11 cellular contexts compared by ENCODE assay signal in genomic region chr9:114893221-114893620, GRCh38. TPM values are rescaled to one million over a fixed set of nuclear protein-coding genes. Genes with fewer than 3 reads are reported as not detected.
DNase-seq lines count a peak whose midpoint lies in the region; ATAC-seq and TF ChIP-seq lines count a peak whose summit lies in the region.
"Had no signal": no experiment of that assay in that cellular context is flagged by ENCODE, and none has a peak within 500 bp of the region (broad histone marks: within the 10 kb centered on the region; RNA-seq: fewer than 3 reads in every experiment).

No MANE protein-coding gene starts in this region.

- H3K4me3 Mint-ChIP-seq in Calu3 (ENCODE audit: low read depth, unreplicated experiment), result no peak overlapping the region

- peak overlapping the region; percentile 89 for H3K27ac ChIP-seq in PC-3 (ENCODE audit: low read length)
- peak overlapping the region; percentile 97 for H3K27ac ChIP-seq in fibroblast of lung (ENCODE audit: insufficient read depth, low read length)
- H3K27ac ChIP-seq: prostate gland had no signal

- H3K9me3 ChIP-seq in PC-3 (ENCODE audit: low read length) (no peaks in the 10 kb centered on the region), fibroblast of lung (ENCODE audit: control insufficient read depth, insufficient read depth, low read depth, low read length) (no peaks in the 10 kb centered on the region)
- H3K9me3 ChIP-seq: prostate gland had no signal

- H3K4me1 ChIP-seq in PC-3 (ENCODE audit: insufficient read depth, low read length) (peaks cover 42% of the 10 kb centered on the region), fibroblast of lung (ENCODE audit: control insufficient read depth, extremely low read depth, insufficient read depth, low read length) (peaks cover 25% of the 10 kb centered on the region)
- H3K4me1 ChIP-seq: prostate gland had no signal

- POLR2A ChIA-PET in PC-3 (lab: Charles Lee; ENCODE audit: unreplicated experiment), result no interaction called here

- H3K27me3 Mint-ChIP-seq in Calu3 (ENCODE audit: unreplicated experiment), result no peaks in the 10 kb centered on the region

- no peaks in the 10 kb centered on the region for H3K9me2 ChIP-seq in PC-3 (replicated peaks; ENCODE audit: low read length)

- H2AFZ ChIP-seq in PC-3 (ENCODE audit: low read length) (no peak overlapping the region), fibroblast of lung (ENCODE audit: low read length) (no peak overlapping the region)

- peak overlapping the region; percentile 45; the same call in 1 of the 2 replicates for H3K9ac ChIP-seq in PC-3 (ENCODE audit: low read length)
- no peak overlapping the region for H3K9ac ChIP-seq in fibroblast of lung (ENCODE audit: insufficient read depth, low read length)

- H3K9me3 Mint-ChIP-seq in Calu3 (ENCODE audit: low read depth, unreplicated experiment), result peaks cover 2% of the 10 kb centered on the region

- H3K4me2 ChIP-seq in PC-3 (ENCODE audit: low read length) (peak overlapping the region; percentile 30; the same call in 1 of the 2 replicates), fibroblast of lung (ENCODE audit: extremely low read depth, insufficient read depth, low read length) (no peak overlapping the region)

- DNase-seq in Calu3 (no peak), PC-3 (no peak), fibroblast of lung (ENCODE audit: low read depth in 2 of 2) (no peak), NCI-H2029 treated with DMSO at 0.1 percent for 48 hours (lab: John Stamatoyannopoulos, UW) (no peak), occipital lobe (lab: John Stamatoyannopoulos, UW) (no peak), midbrain (lab: John Stamatoyannopoulos, UW) (no peak)
- DNase-seq: KBM-7 had no signal

- peak overlapping the region; percentile 50 for H3K27ac Mint-ChIP-seq in Calu3 (ENCODE audit: unreplicated experiment)

- H3K36me3 ChIP-seq in PC-3 (ENCODE audit: low read depth, low read length) (no peaks in the 10 kb centered on the region), fibroblast of lung (ENCODE audit: control insufficient read depth, insufficient read depth, low read length) (no peaks in the 10 kb centered on the region)
- H3K36me3 ChIP-seq: prostate gland had no signal

- ATAC-seq in GM21717 (IDR thresholded peaks at IDR 0.05; ENCODE audit: unreplicated experiment), result peak; percentile 65
- ATAC-seq in PC-3, result no peak; the same call in 1 of the 2 replicates

- H4K20me1 ChIP-seq in PC-3 (ENCODE audit: low read length), result no peaks in the 10 kb centered on the region
- no peaks in the 10 kb centered on the region for H4K20me1 ChIP-seq in fibroblast of lung (ENCODE audit: control insufficient read depth, extremely low read depth, insufficient read depth, low read length)

- intact Hi-C loops in Calu3 (cut with micrococcal nuclease; ENCODE audit: unreplicated experiment), result no loop called here
- intact Hi-C loops in PC-3 (cut with micrococcal nuclease), result no loop called here

- CTCF ChIA-PET in Calu3 (lab: Charles Lee) (no interaction called here), PC-3 (lab: Charles Lee) (no interaction called here)

- H3K79me2 ChIP-seq in PC-3 (ENCODE audit: low read length) (no peaks in the 10 kb centered on the region), fibroblast of lung (ENCODE audit: control insufficient read depth, insufficient read depth, low read length) (no peaks in the 10 kb centered on the region)

- no peaks in the 10 kb centered on the region for H3F3A ChIP-seq in PC-3 (ENCODE audit: low read length, unreplicated experiment)

- TF ChIP-seq CTCF in Calu3 (IDR thresholded peaks at IDR 0.05; ENCODE audit: unreplicated experiment) (no peak), PC-3 (conservative IDR thresholded peaks at IDR 0.05; ENCODE audit: low read depth, low read length) (no peak), fibroblast of lung (conservative IDR thresholded peaks at IDR 0.05 in 1 of 2, IDR thresholded peaks at IDR 0.05 in 1 of 2; ENCODE audit: low read depth in 1 of 2, low read length in 2 of 2) (no peak)

- no TSS peak for BruUV-seq in Calu3 (replicated peaks; lab: Mats Ljungman, UMichigan)
- BruUV-seq in PC-3 (replicated peaks; lab: Mats Ljungman, UMichigan), result no TSS peak

- H3K4me3 ChIP-seq in PC-3 (ENCODE audit: low read length) (no peak overlapping the region), fibroblast of lung (replicated peaks in 1 of 4; ENCODE audit: control extremely low read depth in 1 of 4, insufficient read depth in 1 of 4, low read depth in 3 of 4, low read length in 4 of 4) (no peak overlapping the region)
- H3K4me3 ChIP-seq: prostate gland had no signal

- peaks cover 5% of the 10 kb centered on the region for H3K36me3 Mint-ChIP-seq in Calu3 (ENCODE audit: insufficient read depth, unreplicated experiment)

- peaks cover 42% of the 10 kb centered on the region for H3K4me1 Mint-ChIP-seq in Calu3 (ENCODE audit: low read depth, unreplicated experiment)

- H3K27me3 ChIP-seq in PC-3 (ENCODE audit: low read length) (no peaks in the 10 kb centered on the region), fibroblast of lung (ENCODE audit: control insufficient read depth, insufficient read depth, low read length) (no peaks in the 10 kb centered on the region)

RNA-seq across cellular contexts. Expression of gene TNFSF8, which starts 37.2 kb away (rescaled TPM):
- not detected in 2 replicates for total RNA-seq in Calu3 (2022)
- not detected in 2 replicates for total RNA-seq in PC-3 (2014; rRNA removed)
- total RNA-seq in fibroblast of lung, result not detected in 2 replicates
- polyA plus RNA-seq in fibroblast of lung, result not detected in 2 replicates
- not detected in 2 replicates for polyA plus RNA-seq in fibroblast of lung (2012)
- not detected in 2 replicates for polyA minus RNA-seq in fibroblast of lung (ENCODE audit: low replicate concordance)
- 1.1 TPM for total RNA-seq in occipital lobe
- total RNA-seq: bronchial epithelial cell, RPMI7951 had no signal
